Comparison of ENCODE assay signal across 20 cellular contexts in the genomic region with DNA sequence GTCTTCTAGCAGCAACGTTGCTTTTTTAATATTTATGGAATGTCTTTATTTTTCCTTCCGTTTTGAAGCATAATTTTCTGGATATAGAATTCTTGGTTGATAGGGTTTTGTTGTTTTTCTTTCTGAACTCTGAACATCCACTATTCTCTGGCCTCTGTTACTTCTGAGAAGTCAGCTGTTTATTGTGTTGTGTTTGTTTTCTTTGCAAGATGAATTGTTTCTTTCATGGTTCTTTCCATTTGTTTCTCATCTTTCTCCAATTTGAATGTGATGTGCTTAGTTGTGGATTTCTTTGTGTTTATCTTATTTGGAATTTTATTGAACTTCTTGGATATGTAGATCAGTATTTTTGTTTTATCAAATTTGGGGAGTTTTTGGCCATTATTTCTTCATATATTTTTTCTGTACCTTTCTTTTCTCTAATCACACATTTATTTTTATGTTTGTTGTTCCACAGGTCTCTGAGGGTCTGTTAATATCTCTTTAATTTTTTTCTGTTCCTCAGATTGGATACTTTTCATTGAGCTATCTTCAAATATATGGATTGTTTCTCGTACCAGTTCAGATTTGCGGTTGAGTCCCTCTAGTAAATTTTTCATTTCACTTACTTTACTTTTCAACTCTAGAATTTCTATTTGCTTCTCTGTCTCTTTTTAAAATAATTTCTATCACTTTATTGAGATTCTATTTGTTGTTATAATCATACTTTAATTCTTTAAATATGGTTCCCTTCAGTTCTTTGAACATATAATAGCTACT. TPM values are rescaled to one million over a fixed set of nuclear protein-coding genes. Genes with fewer than 3 reads are reported as not detected.
DNase-seq lines count a peak whose midpoint lies in the region; ATAC-seq, FAIRE-seq and TF ChIP-seq lines count a peak whose summit lies in the region.
"Had no signal": no experiment of that assay in that cellular context is flagged by ENCODE, and none has a peak within 500 bp of the region (broad histone marks: within the 10 kb centered on the region; RNA-seq: fewer than 3 reads in every experiment).

No MANE protein-coding gene starts in this region.

- H3K79me2 ChIP-seq in HepG2 (ENCODE audit: insufficient read depth, low read length) (peaks cover 36% of the 10 kb centered on the region), KMS-11 (ENCODE audit: insufficient read depth, low read depth) (peaks cover 93% of the 10 kb centered on the region), K562 (ENCODE audit: control insufficient read depth, insufficient read depth, low read length) (peaks cover 98% of the 10 kb centered on the region)

- peaks cover 27% of the 10 kb centered on the region for H3K4me1 ChIP-seq in HepG2 (ENCODE audit: insufficient read depth, low read length)
- peaks cover 0 to 45% (median 7%) of the 10 kb centered on the region in 4 donors for H3K4me1 ChIP-seq in right lobe of liver
- peaks cover 38% of the 10 kb centered on the region for H3K4me1 ChIP-seq in KMS-11 (ENCODE audit: low read depth, poor library complexity, severe bottlenecking)
- peaks cover 8 to 17% of the 10 kb centered on the region in 2 experiments for H3K4me1 ChIP-seq in K562 (replicated peaks in 1 of 2; ENCODE audit: control insufficient read depth in 2 of 2, insufficient read depth in 2 of 2, low read length in 2 of 2)
- H3K4me1 ChIP-seq: BE2C had no signal

- H4K20me1 ChIP-seq in HepG2 (ENCODE audit: insufficient read depth, low read length) (no peaks in the 10 kb centered on the region), KMS-11 (ENCODE audit: insufficient read depth) (no peaks in the 10 kb centered on the region), K562 (replicated peaks; ENCODE audit: control insufficient read depth, insufficient read depth, low read length) (no peaks in the 10 kb centered on the region)

- CTCF ChIA-PET in HepG2 (lab: Yijun Ruan, JAX; ENCODE audit: low intra/inter-chr PET ratio, low total read pairs): no interaction called here
- CTCF ChIA-PET in K562 (lab: Yijun Ruan, JAX; ENCODE audit: low intra/inter-chr PET ratio): no interaction called here

- 97% methylated on average over 4 of the region's 4 CpGs for WGBS in HepG2 (ENCODE audit: low lambda C conversion rate)
- WGBS in right lobe of liver (ENCODE audit: insufficient coverage, low coverage, low lambda C conversion rate, missing lambda C conversion rate): 95% methylated on average over 3 of the region's 4 CpGs
- 73% methylated on average over 4 of the region's 4 CpGs for WGBS in K562 (ENCODE audit: insufficient coverage, low coverage, missing lambda C conversion rate)

- H3K9me3 ChIP-seq in HepG2 (ENCODE audit: low read length): peaks cover 10% of the 10 kb centered on the region
- H3K9me3 ChIP-seq in right lobe of liver: no peaks in the 10 kb centered on the region
- H3K9me3 ChIP-seq in K562 (replicated peaks; ENCODE audit: control insufficient read depth, insufficient read depth, low read depth, low read length): peaks cover 13% of the 10 kb centered on the region
- H3K9me3 ChIP-seq: BE2C had no signal

- in situ Hi-C loops in HepG2 (cut with HindIII; ENCODE audit: extremely low pct_ligation_motif_present, low pct_unique_long_range_greater_than_20kb): no loop called here
- in situ Hi-C loops in K562 (cut with MboI): no loop called here

- BruUV-seq in HepG2 (replicated peaks; lab: Mats Ljungman, UMichigan): no TSS peak
- BruUV-seq in K562 (replicated peaks; lab: Mats Ljungman, UMichigan): no TSS peak

- POLR2A ChIA-PET in HepG2 (lab: Yijun Ruan, JAX) (no interaction called here), K562 (lab: Yijun Ruan, JAX) (interaction anchor here (1.0 kb wide), 1 partner anchor 437 kb away, joined by 3 read pairs; no protein-coding TSS in a partner anchor)

- TF ChIP-seq EP300 in HepG2 (IDR thresholded peaks at IDR 0.05; ENCODE audit: low read depth in 2 of 2, low read length in 2 of 2): no peak
- TF ChIP-seq EP300 in HepG2 (CRISPR knock-in tag; IDR thresholded peaks at IDR 0.05; ENCODE audit: borderline replicate concordance): no peak
- TF ChIP-seq EP300 in K562 (IDR thresholded peaks at IDR 0.05; ENCODE audit: low read length): no peak

- H3K36me3 ChIP-seq in HepG2 (replicated peaks in 1 of 2; ENCODE audit: control insufficient read depth in 1 of 2, insufficient read depth in 2 of 2, low read length in 2 of 2): no peaks in the 10 kb centered on the region; a peak in 1 of 5 replicates
- H3K36me3 ChIP-seq in right lobe of liver: no peaks in the 10 kb centered on the region
- no peaks in the 10 kb centered on the region for H3K36me3 ChIP-seq in KMS-11 (ENCODE audit: insufficient read depth)
- H3K36me3 ChIP-seq in K562 (ENCODE audit: control insufficient read depth, insufficient read depth, low read length): peaks cover 63% of the 10 kb centered on the region
- H3K36me3 ChIP-seq: BE2C had no signal

- TF ChIP-seq RAD21 in HepG2 (CRISPR knock-in tag; IDR thresholded peaks at IDR 0.05) (no peak), K562 (CRISPR knock-in tag; conservative IDR thresholded peaks at IDR 0.05 in 1 of 2, IDR thresholded peaks at IDR 0.05 in 1 of 2) (no peak)

- TF ChIP-seq CTCF in HepG2 (CRISPR knock-in tag; IDR thresholded peaks at IDR 0.05) (no peak), right lobe of liver (IDR thresholded peaks at IDR 0.05) (no peak), KMS-11 (conservative IDR thresholded peaks at IDR 0.05; ENCODE audit: low read depth, low read length) (no peak), K562 (IDR thresholded peaks at IDR 0.05 in 2 of 3, conservative IDR thresholded peaks at IDR 0.05 in 1 of 3; ENCODE audit: insufficient read depth in 2 of 3, low read depth in 1 of 3, low read length in 3 of 3) (no peak)

- no peaks in the 10 kb centered on the region for H3K9me1 ChIP-seq in K562 (ENCODE audit: control insufficient read depth, insufficient read depth, low read length)

- no peak overlapping the region for H3K9ac ChIP-seq in HepG2 (ENCODE audit: insufficient read depth, low read depth, low read length)
- no peak overlapping the region for H3K9ac ChIP-seq in KMS-11
- H3K9ac ChIP-seq in K562 (ENCODE audit: insufficient read depth in 1 of 2, low read depth in 2 of 2, low read length in 2 of 2): no peak overlapping the region
- H3K9ac ChIP-seq: GM23248 had no signal

- FAIRE-seq in HepG2 (lab: Jason Lieb, UNC) (no peak), K562 (lab: Jason Lieb, UNC) (no peak)
- FAIRE-seq: A204.1, D721Med, HTR-8/SVneo had no signal

- H3K4me2 ChIP-seq in HepG2 (ENCODE audit: low read depth, low read length) (no peak overlapping the region), KMS-11 (0 out of 2 replicates have a peak overlapping the region, but pooled peaks have one; percentile 10), K562 (ENCODE audit: insufficient read depth, low read length) (no peak overlapping the region)

- no peak for TF ChIP-seq POLR2A in HepG2 (IDR thresholded peaks at IDR 0.05; ENCODE audit: insufficient read depth in 1 of 2, low read depth in 2 of 2, low read length in 2 of 2)
- TF ChIP-seq POLR2A in right lobe of liver (IDR thresholded peaks at IDR 0.05): no peak
- no peak for TF ChIP-seq POLR2A in K562 (conservative IDR thresholded peaks at IDR 0.05)

- no peaks in the 10 kb centered on the region for H3K27me3 ChIP-seq in HepG2 (ENCODE audit: control insufficient read depth in 1 of 2, insufficient read depth in 2 of 2, low read length in 2 of 2)
- no peaks in the 10 kb centered on the region for H3K27me3 ChIP-seq in right lobe of liver
- no peaks in the 10 kb centered on the region for H3K27me3 ChIP-seq in KMS-11 (ENCODE audit: insufficient read depth, low read depth)
- H3K27me3 ChIP-seq in K562 (ENCODE audit: control insufficient read depth in 2 of 2, insufficient read depth in 2 of 2, low read length in 2 of 2): no peaks in the 10 kb centered on the region
- H3K27me3 ChIP-seq: BE2C had no signal

- no peak for DNase-seq in HepG2 (ENCODE audit: low spot score)
- DNase-seq in right lobe of liver: no peak
- no peak for DNase-seq in K562 (ENCODE audit: extremely low read depth in 1 of 4, low spot score in 3 of 4)
- no peak for DNase-seq in activated CD4-positive, alpha-beta T cell treated with anti-CD3 and anti-CD28 coated beads for 48 hours
- DNase-seq: ACHN; BE2C; C1 segment of cervical spinal cord; Caco-2; CD4-positive, alpha-beta T cell; DMS79; GF-D8; GM23248; HCEC 1CT; HFFc6; KG1 had no signal

- H2AFZ ChIP-seq in HepG2 (ENCODE audit: low read length) (no peak overlapping the region), KMS-11 (ENCODE audit: low read depth) (no peak overlapping the region), K562 (ENCODE audit: low read depth, low read length) (no peak overlapping the region)
- H2AFZ ChIP-seq: GM23248 had no signal

- H3K27ac ChIP-seq in HepG2 (ENCODE audit: extremely low read length, insufficient read depth, low read length) (no peak overlapping the region), right lobe of liver (no peak overlapping the region), KMS-11 (0 out of 2 replicates have a peak overlapping the region, but pooled peaks have one; percentile 19), K562 (ENCODE audit: extremely low read depth, low read depth, low read length) (no peak overlapping the region)
- H3K27ac ChIP-seq: GM23248 had no signal

- no peak overlapping the region for H3K4me3 ChIP-seq in HepG2 (replicated peaks in 1 of 3; ENCODE audit: insufficient read depth in 1 of 3, low read depth in 2 of 3, low read length in 3 of 3)
- no peak overlapping the region for H3K4me3 ChIP-seq in right lobe of liver
- H3K4me3 ChIP-seq in KMS-11 (IDR thresholded peaks at IDR 0.05; ENCODE audit: insufficient read depth, low read depth, low read length): no peak overlapping the region
- no peak overlapping the region for H3K4me3 ChIP-seq in K562
- H3K4me3 ChIP-seq: GM23248 had no signal

- ATAC-seq in HepG2 (no peak), right lobe of liver (no peak), K562 (no peak), HG03108 (IDR thresholded peaks at IDR 0.05; ENCODE audit: unreplicated experiment) (no peak)

- intact Hi-C loops in HepG2 (cut with micrococcal nuclease; ENCODE audit: unreplicated experiment): no loop called here
- intact Hi-C loops in right lobe of liver (cut with DNase I): no loop called here
- intact Hi-C loops in K562 (cut with micrococcal nuclease): no loop called here

RNA-seq across cellular contexts. Expression of a gene that starts 18.0 kb away (rescaled TPM):
- 7.4 and 11.1 TPM in 2 replicates for total RNA-seq in HepG2 (2016; rRNA removed; fragmentation: Illumina TruSeq; extraction: Trizol)
- total RNA-seq in HepG2 (2016; cell fraction: cytosol; rRNA removed; fragmentation: Illumina TruSeq; extraction: Trizol; ENCODE audit: low read depth): 1.6 and 2.1 TPM in 2 replicates
- total RNA-seq in HepG2 (2016; cell fraction: insoluble cytoplasmic fraction; rRNA removed; fragmentation: Illumina TruSeq; extraction: Trizol): 7.9 and 9.1 TPM in 2 replicates
- 4.1 and 4.8 TPM in 2 replicates for total RNA-seq in HepG2 (2016; cell fraction: membrane; rRNA removed; fragmentation: Illumina TruSeq; extraction: Trizol)
- 20.1 and 25.7 TPM in 2 replicates for total RNA-seq in HepG2 (2016; cell fraction: nucleus; rRNA removed; fragmentation: Illumina TruSeq; extraction: Trizol)
- 9.9 and 10.9 TPM in 2 replicates for polyA plus RNA-seq in HepG2 (2011; rRNA removed)
- 8.4 and 8.9 TPM in 2 replicates for polyA plus RNA-seq in HepG2 (2011; cell fraction: cytosol; rRNA removed)
- 15.8 and 16.8 TPM in 2 replicates for polyA plus RNA-seq in HepG2 (2011; cell fraction: nucleus; rRNA removed)
- polyA plus RNA-seq in HepG2 (2012): 7.8 and 9.0 TPM in 2 replicates
- 0.77 and 1.1 TPM in 2 replicates for polyA plus RNA-seq in HepG2 (2016; cell fraction: cytosol; fragmentation: Illumina TruSeq; extraction: Trizol; ENCODE audit: low read depth)
- 6.8 and 7.6 TPM in 2 replicates for polyA plus RNA-seq in HepG2 (2016; cell fraction: insoluble cytoplasmic fraction; fragmentation: Illumina TruSeq; extraction: Trizol; ENCODE audit: low read depth)
- polyA plus RNA-seq in HepG2 (2016; cell fraction: membrane; fragmentation: Illumina TruSeq; extraction: Trizol; ENCODE audit: low read depth): 1.6 and 1.7 TPM in 2 replicates
- 13.9 and 14.0 TPM in 2 replicates for polyA plus RNA-seq in HepG2 (2016; cell fraction: nucleus; fragmentation: Illumina TruSeq; extraction: Trizol; ENCODE audit: insufficient read depth, low read depth)
- 28.2 and 31.3 TPM in 2 replicates for polyA minus RNA-seq in HepG2 (2011; rRNA and poly(A)+ RNA removed; ENCODE audit: low replicate concordance)
- polyA minus RNA-seq in HepG2 (2011; cell fraction: cytosol; rRNA and poly(A)+ RNA removed): 11.1 and 13.6 TPM in 2 replicates
- polyA minus RNA-seq in HepG2 (2011; cell fraction: nucleus; rRNA and poly(A)+ RNA removed): 69.6 and 70.4 TPM in 2 replicates
- total RNA-seq in right lobe of liver: 10 to 100 TPM; 13.2 to 23.3 (median 17.8) TPM
- total RNA-seq in K562 (2011; cell fraction: chromatin; rRNA removed; ENCODE audit: low replicate concordance): 53.0 and 162 TPM in 2 replicates
- 38.2 and 56.5 TPM in 2 replicates for total RNA-seq in K562 (2011; cell fraction: nucleolus; rRNA removed)
- total RNA-seq in K562 (2011; cell fraction: nucleoplasm; rRNA removed): 82.4 and 142 TPM in 2 replicates
- 19.3 and 21.7 TPM in 2 replicates for total RNA-seq in K562 (2014; rRNA removed)
- 33.3 and 37.1 TPM in 2 replicates for total RNA-seq in K562 (2014; rRNA removed; fragmentation: Illumina TruSeq; extraction: Trizol)
- total RNA-seq in K562 (2015; rRNA removed; fragmentation: Illumina TruSeq; extraction: Trizol): 29.3 and 30.4 TPM in 2 replicates
- total RNA-seq in K562 (2021): 25.8 and 28.8 TPM in 2 replicates
- 16.9 and 18.2 TPM in 2 replicates for polyA plus RNA-seq in K562 (2011; rRNA removed)
- 19.3 and 22.5 TPM in 2 replicates for polyA plus RNA-seq in K562 (2011; cell fraction: cytosol; rRNA removed)
- polyA plus RNA-seq in K562 (2011; cell fraction: nucleus; rRNA removed): 35.9 and 42.5 TPM in 2 replicates
- 11.0 and 12.9 TPM in 2 replicates for polyA plus RNA-seq in K562 (2012)
- polyA plus RNA-seq in K562 (2014; fragmentation: Illumina TruSeq; extraction: Trizol): 20.9 and 24.9 TPM in 2 replicates
- 1 to 10 TPM; 6.0 to 6.2 TPM for polyA plus RNA-seq in K562 (2014; fragmentation: Nextera tagmentation; extraction: Ambion mirVana)
- polyA plus RNA-seq in K562 (2014; rRNA removed): 14.6 and 18.4 TPM in 2 replicates
- 64.9 and 75.2 TPM in 2 replicates for polyA minus RNA-seq in K562 (2011; rRNA and poly(A)+ RNA removed)
- 21.6 and 23.0 TPM in 2 replicates for polyA minus RNA-seq in K562 (2011; cell fraction: cytosol; rRNA and poly(A)+ RNA removed)
- polyA minus RNA-seq in K562 (2011; cell fraction: nucleus; rRNA and poly(A)+ RNA removed): 68.8 and 114 TPM in 2 replicates
